ENCODE assay signal across 10 cellular contexts in genomic region chr12:69241444-69242092, GRCh38. TPM values are rescaled to one million over a fixed set of nuclear protein-coding genes. Genes with fewer than 3 reads are reported as not detected.
DNase-seq lines count a peak whose midpoint lies in the region; ATAC-seq, FAIRE-seq and TF ChIP-seq lines count a peak whose summit lies in the region.
"Had no signal": no experiment of that assay in that cellular context is flagged by ENCODE, and none has a peak within 500 bp of the region (broad histone marks: within the 10 kb centered on the region; RNA-seq: fewer than 3 reads in every experiment).

No MANE protein-coding gene starts in this region.

- in situ Hi-C loops in IMR-90 (cut with MboI; ENCODE audit: low sequenced_read_pairs): loop anchor here (10.0 kb wide), 1 partner anchor 377 kb away; no protein-coding TSS in a partner anchor

- H3K9me3 Mint-ChIP-seq in Caco-2 (ENCODE audit: unreplicated experiment) (no peaks in the 10 kb centered on the region), MCF 10A (ENCODE audit: unreplicated experiment) (no peaks in the 10 kb centered on the region)

- H4K8ac ChIP-seq in IMR-90 (ENCODE audit: low read depth in 2 of 2, low read length in 2 of 2): no peak overlapping the region

- H3K4me3 Mint-ChIP-seq in Caco-2 (ENCODE audit: unreplicated experiment) (peak overlapping the region; percentile 100), MCF 10A (ENCODE audit: unreplicated experiment) (peak overlapping the region; percentile 96)

- H2AK9ac ChIP-seq in IMR-90 (replicated peaks; ENCODE audit: low read depth, low read length, poor library complexity): no peak overlapping the region

- H3K4me1 ChIP-seq in Caco-2: peaks cover 4% of the 10 kb centered on the region; the same call in 1 of the 2 replicates
- H3K4me1 ChIP-seq in IMR-90 (ENCODE audit: control insufficient read depth, insufficient read depth, low read length): peaks cover 5% of the 10 kb centered on the region
- H3K4me1 ChIP-seq in muscle layer of duodenum (ENCODE audit: control insufficient read depth in 1 of 2, insufficient read depth in 2 of 2, low read length in 2 of 2): peaks cover 17 to 37% of the 10 kb centered on the region in 2 donors
- H3K4me1 ChIP-seq in small intestine (ENCODE audit: control insufficient read depth in 2 of 2, insufficient read depth in 1 of 2, low read depth in 1 of 2, low read length in 1 of 2): peaks cover 0 to 7% of the 10 kb centered on the region in 2 donors

- no peak for ATAC-seq in IMR-90 (ENCODE audit: low read depth)

- CTCF ChIA-PET in Caco-2 (lab: Charles Lee) (no interaction called here), IMR-90 (lab: Yijun Ruan, JAX) (interaction anchor here (0.7 kb wide), 1 partner anchor 12 kb away, joined by 3 read pairs; no protein-coding TSS in a partner anchor), MCF 10A (lab: Yijun Ruan, JAX) (interaction anchor here (0.6 to 2.1 kb wide), 5 partner anchors 11 to 1045 kb away, joined by 3 to 9 read pairs (median 3); no protein-coding TSS in a partner anchor)

- FAIRE-seq in small intestine (lab: Jason Lieb, UNC): no peak

- dilution Hi-C loops in IMR-90 (cut with HindIII; ENCODE audit: low sequenced_read_pairs, unreplicated experiment): no loop called here

- no peak overlapping the region for H2BK15ac ChIP-seq in IMR-90 (ENCODE audit: low read depth, low read length)

- no peaks in the 10 kb centered on the region for H3K27me3 ChIP-seq in Caco-2 (replicated peaks; ENCODE audit: control insufficient read depth, insufficient read depth, low read length)
- H3K27me3 ChIP-seq in IMR-90 (ENCODE audit: control insufficient read depth, insufficient read depth, low read length): no peaks in the 10 kb centered on the region
- no peaks in the 10 kb centered on the region for H3K27me3 ChIP-seq in muscle layer of duodenum (ENCODE audit: low read depth, low read length)
- no peaks in the 10 kb centered on the region for H3K27me3 ChIP-seq in small intestine (ENCODE audit: control insufficient read depth in 2 of 2, insufficient read depth in 2 of 2, low read length in 2 of 2)
- H3K27me3 ChIP-seq: tibial nerve had no signal

- H3K79me1 ChIP-seq in IMR-90 (ENCODE audit: low read depth in 1 of 2, low read length in 2 of 2): peaks cover 0 to 32% of the 10 kb centered on the region in 2 experiments; a peak in 2 of 4 replicates

- H3K36me3 Mint-ChIP-seq in Caco-2 (ENCODE audit: insufficient read depth, unreplicated experiment) (peaks cover 32% of the 10 kb centered on the region), MCF 10A (ENCODE audit: insufficient read depth, unreplicated experiment) (peaks cover 5% of the 10 kb centered on the region)

- H2AFZ ChIP-seq in IMR-90 (replicated peaks; ENCODE audit: low read length, poor library complexity): no peak overlapping the region

- H4K91ac ChIP-seq in IMR-90 (ENCODE audit: insufficient read depth, low read depth, low read length): no peak overlapping the region

- no peak overlapping the region for H3K4ac ChIP-seq in IMR-90 (ENCODE audit: low read depth, low read length)

- H3K56ac ChIP-seq in IMR-90 (ENCODE audit: extremely low read depth, insufficient read depth, low read length): no peak overlapping the region

- no peak for DNase-seq in Caco-2
- DNase-seq in IMR-90: peak; percentile 10
- DNase-seq in MCF 10A (ENCODE audit: unreplicated experiment): peak; percentile 17
- DNase-seq in stimulated activated CD4-positive, alpha-beta T cell treated with anti-CD3 and anti-CD28 coated beads, Interleukin-12 subunit alpha, Interleukin-12 subunit beta, amount 100 ng/mL, for 4 hours: no peak
- no peak for DNase-seq in stimulated activated CD4-positive, alpha-beta T cell treated with anti-CD3 and anti-CD28 coated beads, Interleukin-4, amount 100 ng/mL, for 4 hours
- no peak for DNase-seq in activated naive CD4-positive, alpha-beta T cell treated with Interleukin-2 at 50 U/mL for 16 hours
- no peak for DNase-seq in small intestine
- DNase-seq: NCI-H1105 had no signal

- no peak overlapping the region for H2BK5ac ChIP-seq in IMR-90 (ENCODE audit: low read depth, low read length, poor library complexity, severe bottlenecking)

- H3K4me1 Mint-ChIP-seq in Caco-2 (ENCODE audit: low read depth, unreplicated experiment) (peaks cover 5% of the 10 kb centered on the region), MCF 10A (ENCODE audit: insufficient read depth, unreplicated experiment) (peaks cover 22% of the 10 kb centered on the region)

- no peak overlapping the region for H3K14ac ChIP-seq in IMR-90 (replicated peaks; ENCODE audit: low read depth, low read length)

- no peak overlapping the region for H3K18ac ChIP-seq in IMR-90 (ENCODE audit: low read depth, low read length)

- TF ChIP-seq CTCF in Caco-2 (IDR thresholded peaks at IDR 0.05; ENCODE audit: insufficient read depth in 1 of 2, low read depth in 1 of 2, low read length in 1 of 2, severe bottlenecking in 1 of 2, unreplicated experiment in 1 of 2) (no peak), IMR-90 (conservative IDR thresholded peaks at IDR 0.05; ENCODE audit: low read depth, low read length) (no peak), MCF 10A (IDR thresholded peaks at IDR 0.05; ENCODE audit: unreplicated experiment) (no peak)

- H4K20me1 ChIP-seq in IMR-90 (ENCODE audit: insufficient read depth, low read length): peaks cover 59% of the 10 kb centered on the region

- no peak overlapping the region for H4K5ac ChIP-seq in IMR-90 (ENCODE audit: low read depth, low read length)

- TF ChIP-seq POLR2A in IMR-90 (IDR thresholded peaks at IDR 0.05; ENCODE audit: low read depth, low read length): no peak

- POLR2A ChIA-PET in Caco-2 (lab: Charles Lee): no interaction called here
- POLR2A ChIA-PET in IMR-90 (lab: Charles Lee; ENCODE audit: unreplicated experiment): interaction anchor here (0.5 to 0.6 kb wide), 2 partner anchors 26 to 221 kb away, joined by 4 to 7 read pairs; no protein-coding TSS in a partner anchor
- POLR2A ChIA-PET in MCF 10A (lab: Yijun Ruan, JAX): interaction anchor here (0.6 to 2.7 kb wide), 8 partner anchors 8 to 99 kb away, joined by 3 to 11 read pairs (median 3); no protein-coding TSS in a partner anchor

- H3K27ac ChIP-seq in IMR-90 (ENCODE audit: insufficient read depth, low read length) (no peak overlapping the region), muscle layer of duodenum (ENCODE audit: low read length) (no peak overlapping the region), small intestine (ENCODE audit: low read depth in 1 of 2, low read length in 1 of 2) (no peak overlapping the region)

- peak overlapping the region; percentile 70 for H3K4me3 ChIP-seq in Caco-2 (ENCODE audit: low read depth, low read length)
- peak overlapping the region; percentile 27 for H3K4me3 ChIP-seq in IMR-90 (ENCODE audit: insufficient read depth, low read depth, low read length)
- H3K4me3 ChIP-seq in muscle layer of duodenum (ENCODE audit: low read depth in 1 of 2, low read length in 2 of 2): peak overlapping the region; percentile 87 to 88
- H3K4me3 ChIP-seq in small intestine (ENCODE audit: low read depth in 1 of 2, low read length in 2 of 2): no peak overlapping the region

- no peak overlapping the region for H2BK20ac ChIP-seq in IMR-90 (ENCODE audit: low read depth, low read length)

- H3K9me1 ChIP-seq in IMR-90 (ENCODE audit: insufficient read depth, low read length): peaks cover 17% of the 10 kb centered on the region

- peak overlapping the region; percentile 79 for H3K4me2 ChIP-seq in IMR-90 (ENCODE audit: low read depth, low read length)

- WGBS in IMR-90 (ENCODE audit: extremely low coverage in 2 of 2, insufficient read length in 1 of 2), 2 experiments: no CpG with 5 or more reads among the region's 5 CpGs
- WGBS in small intestine, 3 donors: 9 to 33% (median 28%) methylated on average over 5 of the region's 5 CpGs

- H3K9me3 ChIP-seq in Caco-2: no peaks in the 10 kb centered on the region
- no peaks in the 10 kb centered on the region for H3K9me3 ChIP-seq in IMR-90 (ENCODE audit: control insufficient read depth, insufficient read depth, low read length)
- no peaks in the 10 kb centered on the region for H3K9me3 ChIP-seq in muscle layer of duodenum (ENCODE audit: control insufficient read depth in 1 of 2, low read length in 2 of 2)
- no peaks in the 10 kb centered on the region for H3K9me3 ChIP-seq in small intestine (ENCODE audit: control insufficient read depth, low read depth)
- H3K9me3 ChIP-seq: tibial nerve had no signal

- H3K27me3 Mint-ChIP-seq in Caco-2 (ENCODE audit: insufficient read depth, unreplicated experiment): no peaks in the 10 kb centered on the region
- H3K27me3 Mint-ChIP-seq in MCF 10A (ENCODE audit: insufficient read depth, unreplicated experiment): no peaks in the 10 kb centered on the region

- H2AK5ac ChIP-seq in IMR-90 (ENCODE audit: low read depth, low read length): no peak overlapping the region

- H2BK120ac ChIP-seq in IMR-90 (ENCODE audit: low read depth, low read length): no peak overlapping the region

- intact Hi-C loops in Caco-2 (cut with micrococcal nuclease; ENCODE audit: unreplicated experiment): no loop called here
- intact Hi-C loops in IMR-90 (cut with micrococcal nuclease): no loop called here
- intact Hi-C loops in MCF 10A (cut with micrococcal nuclease): no loop called here

- H3K27ac Mint-ChIP-seq in Caco-2 (ENCODE audit: unreplicated experiment) (no peak overlapping the region), MCF 10A (ENCODE audit: low read depth, unreplicated experiment) (no peak overlapping the region)

- H3K9ac ChIP-seq in IMR-90 (ENCODE audit: low read depth, low read length): no peak overlapping the region

- peak overlapping the region; percentile 60; the same call in 1 of the 2 replicates for H3K23ac ChIP-seq in IMR-90 (ENCODE audit: low read depth, low read length)

- BruUV-seq in Caco-2 (replicated peaks; lab: Mats Ljungman, UMichigan) (no TSS peak), IMR-90 (replicated peaks; lab: Mats Ljungman, UMichigan) (no TSS peak), MCF 10A (replicated peaks; lab: Mats Ljungman, UMichigan) (no TSS peak)

- H3K36me3 ChIP-seq in Caco-2 (ENCODE audit: control insufficient read depth, insufficient read depth, low read length): peaks cover 1% of the 10 kb centered on the region; the same call in 1 of the 2 replicates
- H3K36me3 ChIP-seq in IMR-90 (ENCODE audit: control insufficient read depth, insufficient read depth, low read length): peaks cover 2% of the 10 kb centered on the region; the same call in 1 of the 2 replicates
- H3K36me3 ChIP-seq in muscle layer of duodenum (ENCODE audit: control insufficient read depth in 1 of 2, insufficient read depth in 2 of 2, low read length in 2 of 2): no peaks in the 10 kb centered on the region
- H3K36me3 ChIP-seq in small intestine (ENCODE audit: control insufficient read depth in 2 of 2, insufficient read depth in 2 of 2, low read length in 2 of 2): no peaks in the 10 kb centered on the region
- H3K36me3 ChIP-seq: tibial nerve had no signal

- TF ChIP-seq RAD21 in IMR-90 (IDR thresholded peaks at IDR 0.05; ENCODE audit: low read length): no peak

TF ChIP-seq in IMR-90, 13 proteins besides CTCF, POLR2A, EP300 and RAD21 (continues in another document):
- peak; percentile 49 for TF ChIP-seq MAFK (IDR thresholded peaks at IDR 0.05; ENCODE audit: low read depth, low read length)

RNA-seq across cellular contexts. Expression of gene CPSF6, which starts 2.2 kb away (rescaled TPM):
- total RNA-seq in Caco-2 (2022) (118 and 124 TPM in 2 replicates), IMR-90 (2012; rRNA removed) (9.1 and 13.9 TPM in 2 replicates), MCF 10A (2022) (58.9 and 66.1 TPM in 2 replicates)
- polyA plus RNA-seq in IMR-90 (2012; rRNA removed) (39.3 and 40.7 TPM in 2 replicates), small intestine (10 to 100 TPM; 11.0 to 26.2 (median 12.4) TPM)
- 6.3 and 19.2 TPM in 2 replicates for polyA plus RNA-seq in IMR-90 (2012; cell fraction: cytosol; rRNA removed)
- 33.6 and 40.9 TPM in 2 replicates for polyA plus RNA-seq in IMR-90 (2012; cell fraction: nucleus; rRNA removed; ENCODE audit: low replicate concordance)

Comparison
In these comparisons a context has a peak if more than half of its experiments do, and no peak if none do; other contexts are left out.
1. DNase-seq: peak in IMR-90 (single experiment) and MCF 10A (single experiment); none in Caco-2 (0 of 2), stimulated activated CD4-positive, alpha-beta T cell treated with anti-CD3 and anti-CD28 coated beads, Interleukin-12 subunit alpha, Interleukin-12 subunit beta, amount 100 ng/mL, for 4 hours (single experiment), stimulated activated CD4-positive, alpha-beta T cell treated with anti-CD3 and anti-CD28 coated beads, Interleukin-4, amount 100 ng/mL, for 4 hours (0 of 2), activated naive CD4-positive, alpha-beta T cell treated with Interleukin-2 at 50 U/mL for 16 hours (single experiment) and small intestine (single experiment).
2. H3K4me3 ChIP-seq: peak in Caco-2 (single experiment), IMR-90 (single experiment) and muscle layer of duodenum (2 of 2); none in small intestine (0 of 2).